ENCODE assay signal across 1 cellular context in the genomic region with DNA sequence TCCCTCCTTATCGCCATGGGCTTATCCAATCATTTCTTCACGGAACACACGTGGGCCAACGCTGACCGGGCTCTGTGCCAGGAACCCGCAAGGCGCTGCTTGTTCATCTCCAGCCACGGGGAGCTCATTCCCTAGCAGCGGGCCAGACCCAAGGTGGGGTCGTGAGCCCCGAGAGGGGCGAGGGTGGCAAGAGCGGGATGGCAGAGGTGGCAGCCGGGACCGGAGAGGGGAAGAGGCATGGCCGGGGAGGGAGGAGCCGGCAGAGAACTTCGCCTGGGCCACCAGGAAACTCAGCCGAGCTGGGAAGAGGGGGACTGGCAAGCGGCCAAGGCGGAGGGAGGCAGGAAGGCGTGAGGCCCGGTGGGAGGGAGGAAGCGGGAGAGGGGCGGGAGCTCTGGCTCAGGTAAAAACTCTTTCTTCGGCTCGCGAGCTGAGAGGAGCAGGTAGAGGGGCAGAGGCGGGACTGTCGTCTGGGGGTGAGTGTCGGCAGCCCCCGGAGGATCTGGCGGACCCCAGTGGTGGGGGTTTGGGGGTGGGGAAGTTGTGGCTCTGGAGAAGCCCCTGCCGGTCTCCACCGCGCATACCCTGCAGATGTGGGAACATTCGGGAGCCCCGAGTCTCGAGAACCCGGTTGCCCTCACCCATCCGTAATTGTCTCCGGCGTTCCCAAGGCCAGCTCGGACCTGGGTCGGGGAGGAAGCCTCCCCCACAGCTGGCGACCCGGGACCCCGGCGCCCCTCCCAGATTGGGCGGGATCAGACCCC.
TF ChIP-seq lines count a peak whose summit lies in the region.

A gene with protein sequence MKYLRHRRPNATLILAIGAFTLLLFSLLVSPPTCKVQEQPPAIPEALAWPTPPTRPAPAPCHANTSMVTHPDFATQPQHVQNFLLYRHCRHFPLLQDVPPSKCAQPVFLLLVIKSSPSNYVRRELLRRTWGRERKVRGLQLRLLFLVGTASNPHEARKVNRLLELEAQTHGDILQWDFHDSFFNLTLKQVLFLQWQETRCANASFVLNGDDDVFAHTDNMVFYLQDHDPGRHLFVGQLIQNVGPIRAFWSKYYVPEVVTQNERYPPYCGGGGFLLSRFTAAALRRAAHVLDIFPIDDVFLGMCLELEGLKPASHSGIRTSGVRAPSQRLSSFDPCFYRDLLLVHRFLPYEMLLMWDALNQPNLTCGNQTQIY (plus strand): TSS at position 408 of the 764 bp plus-strand sequence. CDS start 12,670 bp downstream, outside the sequence.

TF ChIP-seq in K562, 482 proteins besides CTCF, POLR2A, EP300 and RAD21 (continued from another document and continues in another):
- TF ChIP-seq, protein P1, sequence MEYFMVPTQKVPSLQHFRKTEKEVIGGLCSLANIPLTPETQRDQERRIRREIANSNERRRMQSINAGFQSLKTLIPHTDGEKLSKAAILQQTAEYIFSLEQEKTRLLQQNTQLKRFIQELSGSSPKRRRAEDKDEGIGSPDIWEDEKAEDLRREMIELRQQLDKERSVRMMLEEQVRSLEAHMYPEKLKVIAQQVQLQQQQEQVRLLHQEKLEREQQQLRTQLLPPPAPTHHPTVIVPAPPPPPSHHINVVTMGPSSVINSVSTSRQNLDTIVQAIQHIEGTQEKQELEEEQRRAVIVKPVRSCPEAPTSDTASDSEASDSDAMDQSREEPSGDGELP (CRISPR knock-in tag; IDR thresholded peaks at IDR 0.05; ENCODE audit: borderline replicate concordance), result peak; percentile 53; the same call in 1 of the 2 replicates
- TF ChIP-seq, protein P2, sequence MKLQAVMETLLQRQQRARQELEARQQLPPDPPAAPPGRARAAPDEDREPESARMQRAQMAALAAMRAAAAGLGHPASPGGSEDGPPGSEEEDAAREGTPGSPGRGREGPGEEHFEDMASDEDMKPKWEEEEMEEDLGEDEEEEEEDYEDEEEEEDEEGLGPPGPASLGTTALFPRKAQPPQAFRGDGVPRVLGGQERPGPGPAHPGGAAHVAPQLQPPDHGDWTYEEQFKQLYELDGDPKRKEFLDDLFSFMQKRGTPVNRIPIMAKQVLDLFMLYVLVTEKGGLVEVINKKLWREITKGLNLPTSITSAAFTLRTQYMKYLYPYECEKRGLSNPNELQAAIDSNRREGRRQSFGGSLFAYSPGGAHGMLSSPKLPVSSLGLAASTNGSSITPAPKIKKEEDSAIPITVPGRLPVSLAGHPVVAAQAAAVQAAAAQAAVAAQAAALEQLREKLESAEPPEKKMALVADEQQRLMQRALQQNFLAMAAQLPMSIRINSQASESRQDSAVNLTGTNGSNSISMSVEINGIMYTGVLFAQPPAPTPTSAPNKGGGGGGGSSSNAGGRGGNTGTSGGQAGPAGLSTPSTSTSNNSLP (IDR thresholded peaks at IDR 0.05; ENCODE audit: borderline replicate concordance, low read depth, low read length), result no peak
- TF ChIP-seq TAF7 (tag; IDR thresholded peaks at IDR 0.05) (no peak), MEIS2 (IDR thresholded peaks at IDR 0.05; ENCODE audit: partially characterized antibody) (no peak), HNRNPK (IDR thresholded peaks at IDR 0.05; ENCODE audit: low read depth, low read length, poor library complexity, severe bottlenecking) (no peak), ZKSCAN8 (CRISPR knock-in tag; IDR thresholded peaks at IDR 0.05) (no peak), ZNF175 (CRISPR knock-in tag; IDR thresholded peaks at IDR 0.05; ENCODE audit: low read depth) (no peak), LCOR (CRISPR knock-in tag; IDR thresholded peaks at IDR 0.05) (no peak), CCAR2 (IDR thresholded peaks at IDR 0.05; ENCODE audit: low read depth, low read length) (no peak), ZBTB8A (IDR thresholded peaks at IDR 0.05; ENCODE audit: partially characterized antibody) (no peak), KDM5B (IDR thresholded peaks at IDR 0.05; ENCODE audit: insufficient replicate concordance, low read depth, low read length) (no peak), NFE2 (IDR thresholded peaks at IDR 0.05; ENCODE audit: low read depth) (no peak), TCFL5 (CRISPR knock-in tag; conservative IDR thresholded peaks at IDR 0.05) (no peak), SRF (CRISPR knock-in tag; IDR thresholded peaks at IDR 0.05) (no peak), SUPT5H (IDR thresholded peaks at IDR 0.05) (no peak), EWSR1 (IDR thresholded peaks at IDR 0.05; ENCODE audit: borderline replicate concordance, low read depth, partially characterized antibody) (no peak), BCOR (IDR thresholded peaks at IDR 0.05) (peak; percentile 99), ZBED1 (IDR thresholded peaks at IDR 0.05) (no peak), GATAD2A (IDR thresholded peaks at IDR 0.05) (0 out of 2 replicates have a peak, but pooled peaks have one; percentile 26), ZNF23 (CRISPR knock-in tag; IDR thresholded peaks at IDR 0.05) (no peak), ZNF3 (CRISPR knock-in tag; IDR thresholded peaks at IDR 0.05) (no peak), MECOM (CRISPR knock-in tag; IDR thresholded peaks at IDR 0.05) (no peak), ZNF76 (CRISPR knock-in tag; IDR thresholded peaks at IDR 0.05; ENCODE audit: borderline replicate concordance) (no peak), ZNF77 (CRISPR knock-in tag; IDR thresholded peaks at IDR 0.05) (no peak), ELF1 (tag; IDR thresholded peaks at IDR 0.05) (no peak), ZNF766 (CRISPR knock-in tag; conservative IDR thresholded peaks at IDR 0.05) (no peak), MED1 (CRISPR knock-in tag; IDR thresholded peaks at IDR 0.05; ENCODE audit: borderline replicate concordance) (no peak), TCF7L2 (IDR thresholded peaks at IDR 0.05; ENCODE audit: low read depth, low read length) (no peak), NFE2L1 (tag; IDR thresholded peaks at IDR 0.05; ENCODE audit: borderline replicate concordance, low read depth) (no peak), SIN3B (IDR thresholded peaks at IDR 0.05; ENCODE audit: low read depth) (no peak)
- TF ChIP-seq, protein P3, sequence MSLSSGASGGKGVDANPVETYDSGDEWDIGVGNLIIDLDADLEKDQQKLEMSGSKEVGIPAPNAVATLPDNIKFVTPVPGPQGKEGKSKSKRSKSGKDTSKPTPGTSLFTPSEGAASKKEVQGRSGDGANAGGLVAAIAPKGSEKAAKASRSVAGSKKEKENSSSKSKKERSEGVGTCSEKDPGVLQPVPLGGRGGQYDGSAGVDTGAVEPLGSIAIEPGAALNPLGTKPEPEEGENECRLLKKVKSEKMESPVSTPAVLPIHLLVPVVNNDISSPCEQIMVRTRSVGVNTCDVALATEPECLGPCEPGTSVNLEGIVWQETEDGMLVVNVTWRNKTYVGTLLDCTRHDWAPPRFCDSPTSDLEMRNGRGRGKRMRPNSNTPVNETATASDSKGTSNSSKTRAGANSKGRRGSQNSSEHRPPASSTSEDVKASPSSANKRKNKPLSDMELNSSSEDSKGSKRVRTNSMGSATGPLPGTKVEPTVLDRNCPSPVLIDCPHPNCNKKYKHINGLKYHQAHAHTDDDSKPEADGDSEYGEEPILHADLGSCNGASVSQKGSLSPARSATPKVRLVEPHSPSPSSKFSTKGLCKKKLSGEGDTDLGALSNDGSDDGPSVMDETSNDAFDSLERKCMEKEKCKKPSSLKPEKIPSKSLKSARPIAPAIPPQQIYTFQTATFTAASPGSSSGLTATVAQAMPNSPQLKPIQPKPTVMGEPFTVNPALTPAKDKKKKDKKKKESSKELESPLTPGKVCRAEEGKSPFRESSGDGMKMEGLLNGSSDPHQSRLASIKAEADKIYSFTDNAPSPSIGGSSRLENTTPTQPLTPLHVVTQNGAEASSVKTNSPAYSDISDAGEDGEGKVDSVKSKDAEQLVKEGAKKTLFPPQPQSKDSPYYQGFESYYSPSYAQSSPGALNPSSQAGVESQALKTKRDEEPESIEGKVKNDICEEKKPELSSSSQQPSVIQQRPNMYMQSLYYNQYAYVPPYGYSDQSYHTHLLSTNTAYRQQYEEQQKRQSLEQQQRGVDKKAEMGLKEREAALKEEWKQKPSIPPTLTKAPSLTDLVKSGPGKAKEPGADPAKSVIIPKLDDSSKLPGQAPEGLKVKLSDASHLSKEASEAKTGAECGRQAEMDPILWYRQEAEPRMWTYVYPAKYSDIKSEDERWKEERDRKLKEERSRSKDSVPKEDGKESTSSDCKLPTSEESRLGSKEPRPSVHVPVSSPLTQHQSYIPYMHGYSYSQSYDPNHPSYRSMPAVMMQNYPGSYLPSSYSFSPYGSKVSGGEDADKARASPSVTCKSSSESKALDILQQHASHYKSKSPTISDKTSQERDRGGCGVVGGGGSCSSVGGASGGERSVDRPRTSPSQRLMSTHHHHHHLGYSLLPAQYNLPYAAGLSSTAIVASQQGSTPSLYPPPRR (CRISPR knock-in tag; IDR thresholded peaks at IDR 0.05; ENCODE audit: borderline replicate concordance), result 0 out of 2 replicates have a peak, but pooled peaks have one; percentile 29
- TF ChIP-seq, protein P4, sequence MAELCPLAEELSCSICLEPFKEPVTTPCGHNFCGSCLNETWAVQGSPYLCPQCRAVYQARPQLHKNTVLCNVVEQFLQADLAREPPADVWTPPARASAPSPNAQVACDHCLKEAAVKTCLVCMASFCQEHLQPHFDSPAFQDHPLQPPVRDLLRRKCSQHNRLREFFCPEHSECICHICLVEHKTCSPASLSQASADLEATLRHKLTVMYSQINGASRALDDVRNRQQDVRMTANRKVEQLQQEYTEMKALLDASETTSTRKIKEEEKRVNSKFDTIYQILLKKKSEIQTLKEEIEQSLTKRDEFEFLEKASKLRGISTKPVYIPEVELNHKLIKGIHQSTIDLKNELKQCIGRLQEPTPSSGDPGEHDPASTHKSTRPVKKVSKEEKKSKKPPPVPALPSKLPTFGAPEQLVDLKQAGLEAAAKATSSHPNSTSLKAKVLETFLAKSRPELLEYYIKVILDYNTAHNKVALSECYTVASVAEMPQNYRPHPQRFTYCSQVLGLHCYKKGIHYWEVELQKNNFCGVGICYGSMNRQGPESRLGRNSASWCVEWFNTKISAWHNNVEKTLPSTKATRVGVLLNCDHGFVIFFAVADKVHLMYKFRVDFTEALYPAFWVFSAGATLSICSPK (IDR thresholded peaks at IDR 0.05; ENCODE audit: borderline replicate concordance), result no peak
- TF ChIP-seq, protein P5, sequence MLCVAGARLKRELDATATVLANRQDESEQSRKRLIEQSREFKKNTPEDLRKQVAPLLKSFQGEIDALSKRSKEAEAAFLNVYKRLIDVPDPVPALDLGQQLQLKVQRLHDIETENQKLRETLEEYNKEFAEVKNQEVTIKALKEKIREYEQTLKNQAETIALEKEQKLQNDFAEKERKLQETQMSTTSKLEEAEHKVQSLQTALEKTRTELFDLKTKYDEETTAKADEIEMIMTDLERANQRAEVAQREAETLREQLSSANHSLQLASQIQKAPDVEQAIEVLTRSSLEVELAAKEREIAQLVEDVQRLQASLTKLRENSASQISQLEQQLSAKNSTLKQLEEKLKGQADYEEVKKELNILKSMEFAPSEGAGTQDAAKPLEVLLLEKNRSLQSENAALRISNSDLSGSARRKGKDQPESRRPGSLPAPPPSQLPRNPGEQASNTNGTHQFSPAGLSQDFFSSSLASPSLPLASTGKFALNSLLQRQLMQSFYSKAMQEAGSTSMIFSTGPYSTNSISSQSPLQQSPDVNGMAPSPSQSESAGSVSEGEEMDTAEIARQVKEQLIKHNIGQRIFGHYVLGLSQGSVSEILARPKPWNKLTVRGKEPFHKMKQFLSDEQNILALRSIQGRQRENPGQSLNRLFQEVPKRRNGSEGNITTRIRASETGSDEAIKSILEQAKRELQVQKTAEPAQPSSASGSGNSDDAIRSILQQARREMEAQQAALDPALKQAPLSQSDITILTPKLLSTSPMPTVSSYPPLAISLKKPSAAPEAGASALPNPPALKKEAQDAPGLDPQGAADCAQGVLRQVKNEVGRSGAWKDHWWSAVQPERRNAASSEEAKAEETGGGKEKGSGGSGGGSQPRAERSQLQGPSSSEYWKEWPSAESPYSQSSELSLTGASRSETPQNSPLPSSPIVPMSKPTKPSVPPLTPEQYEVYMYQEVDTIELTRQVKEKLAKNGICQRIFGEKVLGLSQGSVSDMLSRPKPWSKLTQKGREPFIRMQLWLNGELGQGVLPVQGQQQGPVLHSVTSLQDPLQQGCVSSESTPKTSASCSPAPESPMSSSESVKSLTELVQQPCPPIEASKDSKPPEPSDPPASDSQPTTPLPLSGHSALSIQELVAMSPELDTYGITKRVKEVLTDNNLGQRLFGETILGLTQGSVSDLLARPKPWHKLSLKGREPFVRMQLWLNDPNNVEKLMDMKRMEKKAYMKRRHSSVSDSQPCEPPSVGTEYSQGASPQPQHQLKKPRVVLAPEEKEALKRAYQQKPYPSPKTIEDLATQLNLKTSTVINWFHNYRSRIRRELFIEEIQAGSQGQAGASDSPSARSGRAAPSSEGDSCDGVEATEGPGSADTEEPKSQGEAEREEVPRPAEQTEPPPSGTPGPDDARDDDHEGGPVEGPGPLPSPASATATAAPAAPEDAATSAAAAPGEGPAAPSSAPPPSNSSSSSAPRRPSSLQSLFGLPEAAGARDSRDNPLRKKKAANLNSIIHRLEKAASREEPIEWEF (CRISPR knock-in tag; IDR thresholded peaks at IDR 0.05), result no peak
- TF ChIP-seq, protein P6, sequence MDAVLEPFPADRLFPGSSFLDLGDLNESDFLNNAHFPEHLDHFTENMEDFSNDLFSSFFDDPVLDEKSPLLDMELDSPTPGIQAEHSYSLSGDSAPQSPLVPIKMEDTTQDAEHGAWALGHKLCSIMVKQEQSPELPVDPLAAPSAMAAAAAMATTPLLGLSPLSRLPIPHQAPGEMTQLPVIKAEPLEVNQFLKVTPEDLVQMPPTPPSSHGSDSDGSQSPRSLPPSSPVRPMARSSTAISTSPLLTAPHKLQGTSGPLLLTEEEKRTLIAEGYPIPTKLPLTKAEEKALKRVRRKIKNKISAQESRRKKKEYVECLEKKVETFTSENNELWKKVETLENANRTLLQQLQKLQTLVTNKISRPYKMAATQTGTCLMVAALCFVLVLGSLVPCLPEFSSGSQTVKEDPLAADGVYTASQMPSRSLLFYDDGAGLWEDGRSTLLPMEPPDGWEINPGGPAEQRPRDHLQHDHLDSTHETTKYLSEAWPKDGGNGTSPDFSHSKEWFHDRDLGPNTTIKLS (IDR thresholded peaks at IDR 0.05; ENCODE audit: borderline replicate concordance, low read depth), result no peak
- TF ChIP-seq, protein P7, sequence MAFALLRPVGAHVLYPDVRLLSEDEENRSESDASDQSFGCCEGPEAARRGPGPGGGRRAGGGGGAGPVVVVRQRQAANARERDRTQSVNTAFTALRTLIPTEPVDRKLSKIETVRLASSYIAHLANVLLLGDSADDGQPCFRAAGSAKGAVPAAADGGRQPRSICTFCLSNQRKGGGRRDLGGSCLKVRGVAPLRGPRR (CRISPR knock-in tag; IDR thresholded peaks at IDR 0.05), result no peak
